ENCODE assay signal across 9 cellular contexts in genomic region chr1:31423418-31423947, GRCh38. TPM values are rescaled to one million over a fixed set of nuclear protein-coding genes. Genes with fewer than 3 reads are reported as not detected.
A peak's percentile ranks its signal among the peaks of the same experiment; 100 is the strongest.
DNase-seq lines count a peak whose midpoint lies in the region; ATAC-seq and TF ChIP-seq lines count a peak whose summit lies in the region.
"Had no signal": no experiment of that assay in that cellular context is flagged by ENCODE, and none has a peak within 500 bp of the region (broad histone marks: within the 10 kb centered on the region; RNA-seq: fewer than 3 reads in every experiment).

No MANE protein-coding gene starts in this region.

- no peak overlapping the region for H4K91ac ChIP-seq in neuronal stem cell (ENCODE audit: low read depth, low read length, poor library complexity)

- WGBS in neuronal stem cell (ENCODE audit: extremely low coverage in 2 of 2, insufficient read length in 2 of 2, insufficient replicate concordance in 1 of 2), 2 donors: no CpG with 5 or more reads among the region's 23 CpGs

- H3K4ac ChIP-seq in neuronal stem cell (ENCODE audit: low read length): no peak overlapping the region

- no peak overlapping the region for H2BK12ac ChIP-seq in neuronal stem cell (ENCODE audit: low read length)

- no peak overlapping the region for H3K27ac ChIP-seq in KMS-11
- no peak overlapping the region for H3K27ac ChIP-seq in neuronal stem cell (replicated peaks; ENCODE audit: low read length)

- H2BK120ac ChIP-seq in neuronal stem cell (ENCODE audit: low read depth, low read length): no peak overlapping the region

- H3K23ac ChIP-seq in neuronal stem cell (ENCODE audit: low read depth, low read length, poor library complexity): peak overlapping the region; percentile 80

- H3K79me1 ChIP-seq in neuronal stem cell (ENCODE audit: low read depth, low read length): peaks cover 4% of the 10 kb centered on the region

- no peaks in the 10 kb centered on the region for H3K9me3 ChIP-seq in neuronal stem cell (replicated peaks in 1 of 2; ENCODE audit: control insufficient read depth in 2 of 2, insufficient read depth in 1 of 2, low read depth in 1 of 2, low read length in 2 of 2)
- H3K9me3 ChIP-seq: A549 had no signal

- DNase-seq in NCI-H1417 (lab: John Stamatoyannopoulos, UW) (peak in 2 of 3 experiments; percentile 24 to 46), NCI-H1417 treated with DMSO at 0.1 percent for 48 hours (lab: John Stamatoyannopoulos, UW) (no peak), neuronal stem cell (ENCODE audit: low spot score) (no peak), GOT3 (lab: John Stamatoyannopoulos, UW) (no peak), SW 1271 (lab: John Stamatoyannopoulos, UW) (no peak), inferior parietal cortex (ENCODE audit: extremely low spot score) (no peak)

- no peak overlapping the region for H2AFZ ChIP-seq in KMS-11 (ENCODE audit: low read depth)
- H2AFZ ChIP-seq in neuronal stem cell (ENCODE audit: low read length): no peak overlapping the region

- no peaks in the 10 kb centered on the region for H3K36me3 ChIP-seq in KMS-11 (ENCODE audit: insufficient read depth)
- H3K36me3 ChIP-seq in neuronal stem cell (replicated peaks in 1 of 2; ENCODE audit: control insufficient read depth in 2 of 2, insufficient read depth in 2 of 2, low read length in 2 of 2): peaks cover 16 to 24% of the 10 kb centered on the region in 2 donors

- H3K14ac ChIP-seq in neuronal stem cell (ENCODE audit: low read length): no peak overlapping the region

- peaks cover 25% of the 10 kb centered on the region for H3K4me1 ChIP-seq in KMS-11 (ENCODE audit: low read depth, poor library complexity, severe bottlenecking)
- H3K4me1 ChIP-seq in neuronal stem cell (ENCODE audit: control insufficient read depth in 2 of 2, insufficient read depth in 1 of 2, low read depth in 1 of 2, low read length in 2 of 2): peaks cover 3 to 5% of the 10 kb centered on the region in 2 donors

- H2BK5ac ChIP-seq in neuronal stem cell (ENCODE audit: low read length): no peak overlapping the region

- H3K9ac ChIP-seq in KMS-11: no peak overlapping the region
- H3K9ac ChIP-seq in neuronal stem cell (ENCODE audit: low read depth, low read length, poor library complexity): peak overlapping the region; percentile 63

- H4K20me1 ChIP-seq in KMS-11 (ENCODE audit: insufficient read depth): no peaks in the 10 kb centered on the region; the same call in 1 of the 2 replicates

- H3K4me3 ChIP-seq in KMS-11 (IDR thresholded peaks at IDR 0.05; ENCODE audit: insufficient read depth, low read depth, low read length) (no peak overlapping the region), neuronal stem cell (ENCODE audit: low read length in 2 of 2) (no peak overlapping the region)
- H3K4me3 ChIP-seq: A549 had no signal

- H3K4me2 ChIP-seq in KMS-11 (peak overlapping the region; percentile 96), neuronal stem cell (ENCODE audit: insufficient read depth, low read length, poor library complexity, severe bottlenecking) (no peak overlapping the region)

- H3K79me2 ChIP-seq in KMS-11 (ENCODE audit: insufficient read depth, low read depth): no peaks in the 10 kb centered on the region

- ATAC-seq in HG02623 (IDR thresholded peaks at IDR 0.05; ENCODE audit: unreplicated experiment): peak; percentile 81

- no peak overlapping the region for H2AK5ac ChIP-seq in neuronal stem cell (ENCODE audit: low read depth, low read length)

- no peak overlapping the region for H4K8ac ChIP-seq in neuronal stem cell (ENCODE audit: low read depth, low read length)

- peak overlapping the region; percentile 16 for H3K18ac ChIP-seq in neuronal stem cell (ENCODE audit: low read length)

- no peak overlapping the region for H2BK15ac ChIP-seq in neuronal stem cell (ENCODE audit: low read length)

- peaks cover 40% of the 10 kb centered on the region; the same call in 1 of the 2 replicates for H3K27me3 ChIP-seq in KMS-11 (ENCODE audit: insufficient read depth, low read depth)
- H3K27me3 ChIP-seq in neuronal stem cell (ENCODE audit: control insufficient read depth in 3 of 3, insufficient read depth in 3 of 3, low read depth in 1 of 3, low read length in 3 of 3): no peaks in the 10 kb centered on the region

- no peak for TF ChIP-seq CTCF in KMS-11 (conservative IDR thresholded peaks at IDR 0.05; ENCODE audit: low read depth, low read length)

RNA-seq across cellular contexts. Expression of gene SERINC2, which starts 10.5 kb away (rescaled TPM):
- polyA plus RNA-seq in neuronal stem cell (2013, experiment 1 of 2): 36.2 TPM
- polyA plus RNA-seq in neuronal stem cell (2013, experiment 2 of 2): 35.5 TPM

RNA-seq across cellular contexts. Expression of gene FABP3, which starts 50.6 kb away (rescaled TPM):
- 2.4 TPM for polyA plus RNA-seq in neuronal stem cell (2013, experiment 1 of 2)
- 2.5 TPM for polyA plus RNA-seq in neuronal stem cell (2013, experiment 2 of 2)
- polyA plus RNA-seq: A549 had no signal

Comparison
In these comparisons a context has a peak if more than half of its experiments do, and no peak if none do; other contexts are left out.
1. DNase-seq: peak in NCI-H1417 (2 of 3); none in NCI-H1417 treated with DMSO at 0.1 percent for 48 hours (single experiment), neuronal stem cell (single experiment), GOT3 (single experiment), SW 1271 (0 of 2) and inferior parietal cortex (single experiment).